ENCODE assay signal across 21 cellular contexts in the genomic region with DNA sequence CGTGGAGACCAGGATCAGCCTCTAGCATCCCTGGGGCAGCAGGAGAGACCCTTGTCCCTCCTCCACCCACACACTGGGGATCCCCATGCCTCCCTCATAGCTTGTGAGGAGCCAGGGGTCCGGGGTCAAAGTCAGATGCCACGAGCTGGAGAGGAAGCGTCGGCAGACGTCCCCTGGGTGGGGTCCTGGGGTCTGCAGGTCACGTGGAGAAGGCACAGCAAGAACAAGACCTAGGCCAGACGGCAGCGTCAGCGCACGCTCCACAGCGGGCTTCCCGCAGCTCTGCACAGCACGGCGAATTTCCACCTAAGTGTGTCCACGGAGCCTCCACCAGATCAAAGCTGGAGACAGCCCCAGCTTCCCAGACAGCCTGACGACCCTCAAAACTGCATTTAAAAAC. TPM values are rescaled to one million over a fixed set of nuclear protein-coding genes. Genes with fewer than 3 reads are reported as not detected.
A peak's percentile ranks its signal among the peaks of the same experiment; 100 is the strongest.
DNase-seq lines count a peak whose midpoint lies in the region; ATAC-seq and TF ChIP-seq lines count a peak whose summit lies in the region.
"Had no signal": no experiment of that assay in that cellular context is flagged by ENCODE, and none has a peak within 500 bp of the region (broad histone marks: within the 10 kb centered on the region; RNA-seq: fewer than 3 reads in every experiment).

No MANE protein-coding gene starts in this region.

- H3K9me3 Mint-ChIP-seq in chondrocyte (ENCODE audit: low read depth), result peaks cover 6% of the 10 kb centered on the region

- no peak for TF ChIP-seq CTCF in chondrocyte (IDR thresholded peaks at IDR 0.05)

- ATAC-seq in HG02884 (IDR thresholded peaks at IDR 0.05; ENCODE audit: unreplicated experiment) (no peak), GM21367 (IDR thresholded peaks at IDR 0.05; ENCODE audit: unreplicated experiment) (no peak)
- ATAC-seq: Right ventricle myocardium inferior had no signal

- peak overlapping the region; percentile 76 for H3K56ac ChIP-seq in mesendoderm (ENCODE audit: low read length)

- no peak overlapping the region for H3K4me3 Mint-ChIP-seq in chondrocyte (ENCODE audit: unreplicated experiment)
- H3K4me3 Mint-ChIP-seq: CD8-positive, alpha-beta memory T cell had no signal

- H3K79me2 ChIP-seq in mesendoderm (ENCODE audit: control insufficient read depth, insufficient read depth, low read length), result no peaks in the 10 kb centered on the region

- no peak overlapping the region for H3K23ac ChIP-seq in mesendoderm (ENCODE audit: low read length)

- WGBS in mesendoderm (ENCODE audit: extremely low coverage, insufficient coverage, low lambda C conversion rate), result no CpG with 5 or more reads among the region's 17 CpGs

- H4K8ac ChIP-seq in mesendoderm (ENCODE audit: low read depth, low read length), result no peak overlapping the region

- H3K27me3 Mint-ChIP-seq in chondrocyte (ENCODE audit: low read depth), result no peaks in the 10 kb centered on the region
- H3K27me3 Mint-ChIP-seq: CD8-positive, alpha-beta memory T cell had no signal

- peak; percentile 90 for DNase-seq in chondrocyte (ENCODE audit: low spot score)
- DNase-seq in mesendoderm, result no peak
- no peak for DNase-seq in cerebellar nuclear complex (lab: John Stamatoyannopoulos, UW)
- DNase-seq: Calu3; CD8-positive, alpha-beta memory T cell; DMS153; IMR-90; NCI-H1105; NCI-H2029 treated with DMSO at 0.1 percent for 48 hours; NCI-H226; NCI-H510A treated with DMSO at 0.1 percent for 48 hours; NCI-H774; NK-92 treated with Interleukin-12 subunit alpha and Interleukin-12 subunit beta, amount 100 ng/mL, for 24 hours; Peyer's patch had no signal

- peak overlapping the region; percentile 18 for H3K4ac ChIP-seq in mesendoderm (ENCODE audit: low read depth, low read length)

- H3K4me1 Mint-ChIP-seq in chondrocyte (ENCODE audit: low read depth), result no peaks in the 10 kb centered on the region

- no peaks in the 10 kb centered on the region for H3K36me3 Mint-ChIP-seq in chondrocyte (ENCODE audit: low read depth)

- no peaks in the 10 kb centered on the region for H3K79me1 ChIP-seq in mesendoderm (ENCODE audit: low read length)

- H3K4me2 ChIP-seq in mesendoderm (ENCODE audit: low read length), result no peak overlapping the region

- H3K27me3 ChIP-seq in HUES6 (ENCODE audit: control insufficient read depth, insufficient read depth, low read length) (no peaks in the 10 kb centered on the region), mesendoderm (ENCODE audit: insufficient read depth, low read length, poor library complexity) (no peaks in the 10 kb centered on the region)
- H3K27me3 ChIP-seq: Peyer's patch, SJSA1 had no signal

- no peak overlapping the region for H2BK15ac ChIP-seq in mesendoderm (replicated peaks; ENCODE audit: low read depth)

- H3K18ac ChIP-seq in mesendoderm (ENCODE audit: low read length), result no peak overlapping the region

- H3K9me3 ChIP-seq in ES-I3 (ENCODE audit: control insufficient read depth, insufficient read depth, low read length) (peaks cover 8% of the 10 kb centered on the region; the same call in 1 of the 2 replicates), HUES6 (ENCODE audit: control insufficient read depth, insufficient read depth, low read depth, low read length) (peaks cover 27% of the 10 kb centered on the region)

- peaks cover 31% of the 10 kb centered on the region for H3K4me1 ChIP-seq in ES-I3 (ENCODE audit: insufficient read depth, low read length)
- peaks cover 52% of the 10 kb centered on the region for H3K4me1 ChIP-seq in HUES6 (ENCODE audit: control insufficient read depth, insufficient read depth, low read length)
- peaks cover 10% of the 10 kb centered on the region for H3K4me1 ChIP-seq in mesendoderm (ENCODE audit: control insufficient read depth, low read depth, low read length)
- H3K4me1 ChIP-seq: Peyer's patch, SJSA1 had no signal

- H3K36me3 ChIP-seq in ES-I3 (ENCODE audit: insufficient read depth, low read length) (no peaks in the 10 kb centered on the region), HUES6 (ENCODE audit: control insufficient read depth, insufficient read depth, low read length) (no peaks in the 10 kb centered on the region), mesendoderm (ENCODE audit: control insufficient read depth, insufficient read depth, low read length) (no peaks in the 10 kb centered on the region)
- H3K36me3 ChIP-seq: Peyer's patch, SJSA1 had no signal

- H3K27ac ChIP-seq in HUES6 (ENCODE audit: low read depth, low read length) (peak overlapping the region; percentile 50; the same call in 1 of the 2 replicates), mesendoderm (ENCODE audit: low read depth, low read length) (peak overlapping the region; percentile 68)
- H3K27ac ChIP-seq: C4-2B, Peyer's patch, SJSA1 had no signal

- H4K5ac ChIP-seq in mesendoderm (ENCODE audit: low read length), result no peak overlapping the region

- H2BK120ac ChIP-seq in mesendoderm (ENCODE audit: low read depth, low read length), result no peak overlapping the region

- no peak overlapping the region for H3K27ac Mint-ChIP-seq in chondrocyte (ENCODE audit: unreplicated experiment)

- H3K9ac ChIP-seq in ES-I3 (ENCODE audit: low read depth, low read length) (peak overlapping the region; percentile 16), HUES6 (ENCODE audit: low read length) (peak overlapping the region; percentile 50), mesendoderm (ENCODE audit: low read length) (peak overlapping the region; percentile 16)

- H3K4me3 ChIP-seq in HUES6 (ENCODE audit: low read depth, low read length), result peak overlapping the region; percentile 11; the same call in 1 of the 2 replicates
- H3K4me3 ChIP-seq in mesendoderm (ENCODE audit: low read length), result no peak overlapping the region
- H3K4me3 ChIP-seq: Peyer's patch, SJSA1 had no signal

- H2BK5ac ChIP-seq in mesendoderm (ENCODE audit: low read length), result peak overlapping the region; percentile 90

- H2AK5ac ChIP-seq in mesendoderm (ENCODE audit: low read length), result peak overlapping the region; percentile 24

RNA-seq across cellular contexts. Expression of a gene that starts 49.3 kb away (rescaled TPM):
- total RNA-seq in chondrocyte, result 53.6 to 249 TPM (median 248 TPM) in 3 replicates
- polyA plus RNA-seq in mesendoderm (2013, experiment 1 of 2), result 742 TPM
- 732 TPM for polyA plus RNA-seq in mesendoderm (2013, experiment 2 of 2)

RNA-seq across cellular contexts. Expression of a gene that starts 54.2 kb away (rescaled TPM):
- 19.8 to 21.2 TPM (median 20.5 TPM) in 3 replicates for total RNA-seq in chondrocyte
- 25.9 TPM for polyA plus RNA-seq in mesendoderm (2013, experiment 1 of 2)
- 24.8 TPM for polyA plus RNA-seq in mesendoderm (2013, experiment 2 of 2)
